ENCODE assay signal across 8 cellular contexts in the genomic region with DNA sequence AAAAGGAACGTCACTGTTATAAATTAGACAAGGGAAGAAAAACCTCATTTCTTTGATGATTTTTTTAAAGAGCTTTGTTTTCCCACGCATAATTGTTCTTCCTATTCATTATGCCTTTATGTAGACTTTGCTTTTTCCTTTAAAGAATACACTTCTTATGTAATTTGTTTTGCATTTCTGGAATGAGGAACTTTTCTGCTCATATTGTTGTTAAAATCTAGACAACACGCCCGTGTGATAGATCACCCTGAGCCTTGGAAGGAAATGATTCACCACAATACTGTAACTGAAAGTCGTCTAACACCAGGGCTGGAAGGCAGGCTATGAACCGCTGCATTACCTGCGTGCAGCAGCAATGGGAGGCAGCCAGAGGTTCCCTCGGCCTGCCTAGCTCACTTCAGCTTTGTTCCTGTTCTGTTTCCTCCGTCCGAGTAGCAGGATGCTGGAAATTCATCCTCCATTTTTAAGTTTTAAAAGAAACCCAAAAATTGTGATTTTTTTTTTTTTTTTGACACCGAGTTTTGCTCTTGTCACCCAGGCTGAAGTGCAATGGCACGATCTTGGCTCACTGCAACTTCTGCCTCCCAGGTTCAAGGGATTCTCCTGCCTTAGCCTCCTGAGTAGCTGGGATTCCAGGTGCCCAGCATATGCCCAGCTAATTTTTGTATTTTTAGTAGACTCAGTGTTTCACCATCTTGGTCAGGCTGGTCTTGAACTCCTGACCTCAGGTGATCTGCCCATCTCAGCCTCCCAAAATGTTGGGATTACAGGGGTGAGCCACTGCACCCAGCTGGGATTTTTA. TPM values are rescaled to one million over a fixed set of nuclear protein-coding genes. Genes with fewer than 3 reads are reported as not detected.
DNase-seq lines count a peak whose midpoint lies in the region; ATAC-seq and TF ChIP-seq lines count a peak whose summit lies in the region.

No MANE protein-coding gene starts in this region.

- H3K27me3 ChIP-seq in GM23248 (replicated peaks; ENCODE audit: insufficient read depth) (no peaks in the 10 kb centered on the region), MM.1S (replicated peaks; ENCODE audit: insufficient read depth, low read length) (no peaks in the 10 kb centered on the region), suprapubic skin (no peaks in the 10 kb centered on the region)

- WGBS in GM23248 (ENCODE audit: low coverage in 1 of 2, low lambda C conversion rate in 2 of 2, missing lambda C conversion rate in 2 of 2), 2 experiments: 31 to 38% methylated on average over 12 of the region's 12 CpGs
- WGBS in suprapubic skin: 17% methylated on average over 12 of the region's 12 CpGs

- H3K9me2 ChIP-seq in GM23248 (ENCODE audit: insufficient read depth) (no peaks in the 10 kb centered on the region), MM.1S (replicated peaks; ENCODE audit: insufficient read depth, low read length) (no peaks in the 10 kb centered on the region)

- H2AFZ ChIP-seq in GM23248: peak overlapping the region; percentile 74
- no peak overlapping the region for H2AFZ ChIP-seq in MM.1S (ENCODE audit: low read length)

- TF ChIP-seq CTCF in MM.1S (IDR thresholded peaks at IDR 0.05; ENCODE audit: low read length): no peak
- TF ChIP-seq CTCF in endothelial cell (IDR thresholded peaks at IDR 0.05; ENCODE audit: unreplicated experiment): no peak
- TF ChIP-seq CTCF in natural killer cell (IDR thresholded peaks at IDR 0.05): no peak
- no peak for TF ChIP-seq CTCF in suprapubic skin (IDR thresholded peaks at IDR 0.05)

- H3K27me3 Mint-ChIP-seq in endothelial cell (ENCODE audit: unreplicated experiment) (peaks cover 2% of the 10 kb centered on the region), natural killer cell (ENCODE audit: low read depth in 2 of 2) (no peaks in the 10 kb centered on the region)

- peak overlapping the region; percentile 77 for H3K4me2 ChIP-seq in GM23248 (ENCODE audit: unreplicated experiment)
- H3K4me2 ChIP-seq in MM.1S (ENCODE audit: low read depth, low read length): peak overlapping the region; percentile 79

- intact Hi-C loops in natural killer cell (cut with micrococcal nuclease): loop anchor here (5.0 kb wide), 1 partner anchor 36 kb away; no protein-coding TSS in a partner anchor

- H3K4me3 ChIP-seq in GM23248: peak overlapping the region; percentile 56
- peak overlapping the region; percentile 30 for H3K4me3 ChIP-seq in MM.1S (ENCODE audit: low read length)
- peak overlapping the region; percentile 21 for H3K4me3 ChIP-seq in suprapubic skin

- peaks cover 20% of the 10 kb centered on the region for H3K4me1 ChIP-seq in GM23248 (ENCODE audit: insufficient read depth)
- H3K4me1 ChIP-seq in MM.1S (ENCODE audit: low read length): peaks cover 16% of the 10 kb centered on the region; the same call in 1 of the 2 replicates
- peaks cover 19% of the 10 kb centered on the region for H3K4me1 ChIP-seq in suprapubic skin

- H3K4me1 Mint-ChIP-seq in endothelial cell (ENCODE audit: unreplicated experiment) (peaks cover 13% of the 10 kb centered on the region), natural killer cell (peaks cover 17 to 19% of the 10 kb centered on the region in 2 donors)

- peak overlapping the region; percentile 90 for H3K27ac ChIP-seq in GM23248
- H3K27ac ChIP-seq in MM.1S (ENCODE audit: low read length): peak overlapping the region; percentile 89
- peak overlapping the region; percentile 54 for H3K27ac ChIP-seq in suprapubic skin

- H3F3A ChIP-seq in GM23248 (ENCODE audit: insufficient read depth): peaks cover 16% of the 10 kb centered on the region
- H3F3A ChIP-seq in MM.1S (ENCODE audit: insufficient read depth, low read length): peaks cover 21% of the 10 kb centered on the region

- in situ Hi-C loops in GM23248 (cut with MboI): no loop called here

- H3K9me3 Mint-ChIP-seq in endothelial cell (ENCODE audit: unreplicated experiment): no peaks in the 10 kb centered on the region
- no peaks in the 10 kb centered on the region for H3K9me3 Mint-ChIP-seq in natural killer cell

- peak; percentile 92 to 97 (median 94) for ATAC-seq in natural killer cell

- no peaks in the 10 kb centered on the region for H3K36me3 Mint-ChIP-seq in endothelial cell (ENCODE audit: low read depth, unreplicated experiment)
- no peaks in the 10 kb centered on the region for H3K36me3 Mint-ChIP-seq in natural killer cell

- H3K36me3 ChIP-seq in GM23248 (ENCODE audit: low read depth): no peaks in the 10 kb centered on the region
- no peaks in the 10 kb centered on the region for H3K36me3 ChIP-seq in MM.1S (replicated peaks; ENCODE audit: insufficient read depth, low read length)
- H3K36me3 ChIP-seq in suprapubic skin: no peaks in the 10 kb centered on the region

- no peaks in the 10 kb centered on the region for H4K20me1 ChIP-seq in GM23248 (ENCODE audit: insufficient read depth)
- no peaks in the 10 kb centered on the region for H4K20me1 ChIP-seq in MM.1S (ENCODE audit: insufficient read depth, low read length)

- H3K27ac Mint-ChIP-seq in endothelial cell (ENCODE audit: unreplicated experiment): peak overlapping the region; percentile 93
- H3K27ac Mint-ChIP-seq in natural killer cell: peak overlapping the region; percentile 84 to 88

- H3K79me2 ChIP-seq in GM23248 (ENCODE audit: insufficient read depth): no peaks in the 10 kb centered on the region
- H3K79me2 ChIP-seq in MM.1S (ENCODE audit: low read length): no peaks in the 10 kb centered on the region

- H3K9ac ChIP-seq in GM23248 (peak overlapping the region; percentile 66), MM.1S (ENCODE audit: low read length) (peak overlapping the region; percentile 57; the same call in 1 of the 2 replicates)

- no peak overlapping the region for H3K4me3 Mint-ChIP-seq in endothelial cell (ENCODE audit: unreplicated experiment)
- H3K4me3 Mint-ChIP-seq in natural killer cell: peak overlapping the region; percentile 90

- no peak for TF ChIP-seq EP300 in suprapubic skin (IDR thresholded peaks at IDR 0.05)

- peak; percentile 86 for DNase-seq in GDM1 (lab: John Stamatoyannopoulos, UW)
- DNase-seq in GM23248: peak; percentile 89
- DNase-seq in MM.1S: peak; percentile 91
- peak; percentile 24 to 66 for DNase-seq in activated CD4-positive, alpha-beta T cell treated with anti-CD3 and anti-CD28 coated beads, Interleukin-2, amount 50 U/mL, for 24 hours (ENCODE audit: low read depth in 1 of 2, low spot score in 1 of 2)
- no peak for DNase-seq in endothelial cell (ENCODE audit: low spot score)
- peak; percentile 48 for DNase-seq in natural killer cell
- DNase-seq in suprapubic skin (ENCODE audit: low spot score in 2 of 2): no peak
- no peak for DNase-seq in anterior cingulate cortex (lab: John Stamatoyannopoulos, UW)

- no peaks in the 10 kb centered on the region for H3K9me3 ChIP-seq in GM23248 (ENCODE audit: low read depth)
- no peaks in the 10 kb centered on the region for H3K9me3 ChIP-seq in MM.1S (replicated peaks; ENCODE audit: insufficient read depth, low read length)
- no peaks in the 10 kb centered on the region for H3K9me3 ChIP-seq in suprapubic skin

- no peak for TF ChIP-seq POLR2A in suprapubic skin (IDR thresholded peaks at IDR 0.05)

RNA-seq across cellular contexts. Expression of a gene that starts 49.6 kb away (rescaled TPM):
- total RNA-seq in GM23248 (2014; rRNA removed; shearing (Covaris generic)): 18.1 and 23.5 TPM in 2 replicates
- polyA plus RNA-seq in GM23248 (2016; fragmentation: Nextera tagmentation; extraction: Ambion mirVana): 8.9 and 10.4 TPM in 2 replicates
- total RNA-seq in endothelial cell (ENCODE audit: unreplicated experiment) (76.7 TPM), natural killer cell (10 to 100 TPM; 56.1 to 69.1 (median 59.0) TPM), suprapubic skin (10 to 100 TPM; 31.2 to 64.8 (median 46.7) TPM)

Comparison
In these comparisons a context has a peak if more than half of its experiments do, and no peak if none do; other contexts are left out.
1. DNase-seq: peak in GDM1 (single experiment), GM23248 (single experiment), MM.1S (single experiment), activated CD4-positive, alpha-beta T cell treated with anti-CD3 and anti-CD28 coated beads, Interleukin-2, amount 50 U/mL, for 24 hours (2 of 2) and natural killer cell (single experiment); none in endothelial cell (single experiment), suprapubic skin (0 of 2) and anterior cingulate cortex (0 of 58).
2. Peak in every context shown above with its lines, with median percentiles within 50 percentile points of each other: H3K27ac ChIP-seq and H3K4me3 ChIP-seq.